Comparison of ENCODE assay signal across 8 cellular contexts in the genomic region with DNA sequence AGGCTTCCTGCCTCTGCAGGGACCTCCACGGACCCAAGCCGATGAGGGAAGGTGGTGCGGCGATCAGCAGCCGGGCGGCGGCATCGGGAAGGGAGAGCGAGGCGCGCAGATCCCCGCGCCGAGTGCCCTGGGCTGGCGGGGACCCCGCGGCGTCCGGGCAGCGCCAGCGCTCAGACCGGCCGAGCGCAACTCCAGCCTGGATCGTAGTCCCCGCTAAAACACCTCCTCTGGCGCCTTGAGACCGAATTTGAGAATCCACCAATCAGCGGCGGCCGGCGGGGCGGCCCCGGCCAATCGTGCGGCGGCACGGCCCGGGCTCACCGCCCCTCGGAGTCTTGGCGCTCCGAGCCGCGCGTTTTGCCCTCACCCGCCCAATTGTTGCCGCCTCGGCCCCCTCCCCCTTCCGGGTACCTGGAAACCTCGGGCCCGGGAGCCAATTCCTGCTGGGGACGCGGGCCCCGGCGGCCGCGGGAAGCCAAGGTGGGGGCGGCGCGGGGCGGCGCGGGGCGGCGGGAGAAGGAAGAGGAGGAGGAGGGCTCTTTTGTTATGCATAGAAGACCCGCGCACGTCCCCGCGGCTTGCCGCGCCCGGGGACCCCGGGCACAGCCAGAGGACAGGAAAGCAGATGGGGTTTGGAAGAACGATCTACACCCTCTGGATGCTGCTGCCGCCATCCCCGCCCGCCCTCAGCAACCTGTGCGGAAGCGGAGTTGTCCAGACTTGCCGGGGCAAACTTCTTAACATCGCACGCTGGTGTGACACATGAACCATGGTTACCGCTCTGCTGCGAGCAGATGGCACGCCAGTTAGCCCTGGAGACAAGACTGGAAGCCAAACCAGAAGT. TPM values are rescaled to one million over a fixed set of nuclear protein-coding genes. Genes with fewer than 3 reads are reported as not detected.
A peak's percentile ranks its signal among the peaks of the same experiment; 100 is the strongest.
DNase-seq lines count a peak whose midpoint lies in the region; ATAC-seq and TF ChIP-seq lines count a peak whose summit lies in the region.

A gene with protein sequence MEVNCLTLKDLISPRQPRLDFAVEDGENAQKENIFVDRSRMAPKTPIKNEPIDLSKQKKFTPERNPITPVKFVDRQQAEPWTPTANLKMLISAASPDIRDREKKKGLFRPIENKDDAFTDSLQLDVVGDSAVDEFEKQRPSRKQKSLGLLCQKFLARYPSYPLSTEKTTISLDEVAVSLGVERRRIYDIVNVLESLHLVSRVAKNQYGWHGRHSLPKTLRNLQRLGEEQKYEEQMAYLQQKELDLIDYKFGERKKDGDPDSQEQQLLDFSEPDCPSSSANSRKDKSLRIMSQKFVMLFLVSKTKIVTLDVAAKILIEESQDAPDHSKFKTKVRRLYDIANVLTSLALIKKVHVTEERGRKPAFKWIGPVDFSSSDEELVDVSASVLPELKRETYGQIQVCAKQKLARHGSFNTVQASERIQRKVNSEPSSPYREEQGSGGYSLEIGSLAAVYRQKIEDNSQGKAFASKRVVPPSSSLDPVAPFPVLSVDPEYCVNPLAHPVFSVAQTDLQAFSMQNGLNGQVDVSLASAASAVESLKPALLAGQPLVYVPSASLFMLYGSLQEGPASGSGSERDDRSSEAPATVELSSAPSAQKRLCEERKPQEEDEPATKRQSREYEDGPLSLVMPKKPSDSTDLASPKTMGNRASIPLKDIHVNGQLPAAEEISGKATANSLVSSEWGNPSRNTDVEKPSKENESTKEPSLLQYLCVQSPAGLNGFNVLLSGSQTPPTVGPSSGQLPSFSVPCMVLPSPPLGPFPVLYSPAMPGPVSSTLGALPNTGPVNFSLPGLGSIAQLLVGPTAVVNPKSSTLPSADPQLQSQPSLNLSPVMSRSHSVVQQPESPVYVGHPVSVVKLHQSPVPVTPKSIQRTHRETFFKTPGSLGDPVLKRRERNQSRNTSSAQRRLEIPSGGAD (minus strand): TSS at position 209 of the 844 bp plus-strand sequence. CDS start 934 bp downstream, outside the sequence.

- no peaks in the 10 kb centered on the region for H3K9me3 ChIP-seq in BLaER1

- H4K20me1 ChIP-seq in BLaER1 = no peaks in the 10 kb centered on the region

- CTCF ChIA-PET in activated CD4-positive, alpha-beta T cell treated with anti-CD3 and anti-CD28 coated beads for 36 hours (lab: Charles Lee) = interaction anchor here (0.6 kb wide), 1 partner anchor 9 kb away, joined by 3 read pairs; no protein-coding TSS in a partner anchor

- DNase-seq in NCI-H510A treated with DMSO at 0.1 percent for 48 hours (lab: John Stamatoyannopoulos, UW) = peak; percentile 96
- peak; percentile 92 for DNase-seq in activated CD4-positive, alpha-beta T cell treated with anti-CD3 and anti-CD28 coated beads for 36 hours
- DNase-seq in coronary artery (ENCODE audit: low spot score) = peak; percentile 86
- peak; percentile 98 for DNase-seq in left kidney (ENCODE audit: low read depth, low spot score)
- peak; percentile 82 for DNase-seq in stimulated activated CD4-positive, alpha-beta T cell treated with anti-CD3 and anti-CD28 coated beads, Interleukin-1b, Interleukin-23, amount 100 ng/mL, for 48 hours

- peak within 1 kb of the TSS; percentile 63 for H3K27ac Mint-ChIP-seq in activated CD4-positive, alpha-beta T cell treated with anti-CD3 and anti-CD28 coated beads for 36 hours

- intact Hi-C loops in activated CD4-positive, alpha-beta T cell treated with anti-CD3 and anti-CD28 coated beads for 36 hours (cut with DNase I, micrococcal nuclease) = loop anchor here in 1 of 2 experiments (1.0 to 5.0 kb wide), 2 partner anchors 301 to 983 kb away; a partner anchor contains a TSS

- H3K36me3 ChIP-seq in BLaER1 = peaks cover 9% of the 10 kb centered on the region; the same call in 1 of the 2 replicates

- peaks cover 50% of the 10 kb centered on the region for H3K4me1 ChIP-seq in BLaER1

- no peak for TF ChIP-seq CTCF in coronary artery (IDR thresholded peaks at IDR 0.05)

- H3K4me3 ChIP-seq in BLaER1 (peak within 1 kb of the TSS; percentile 83), coronary artery (peak within 1 kb of the TSS; percentile 86)

- peaks cover 11% of the 10 kb centered on the region for H3K4me1 Mint-ChIP-seq in activated CD4-positive, alpha-beta T cell treated with anti-CD3 and anti-CD28 coated beads for 36 hours

- peak within 1 kb of the TSS; percentile 89 for H3K9ac ChIP-seq in BLaER1

- H3K27me3 ChIP-seq in BLaER1 = no peaks in the 10 kb centered on the region

- H3K27ac ChIP-seq in BLaER1 (peak within 1 kb of the TSS; percentile 83), coronary artery (peak within 1 kb of the TSS in 1 of 2 donors; percentile 46)

- H3K9me3 Mint-ChIP-seq in activated CD4-positive, alpha-beta T cell treated with anti-CD3 and anti-CD28 coated beads for 36 hours (ENCODE audit: low read depth) = no peaks in the 10 kb centered on the region

- ATAC-seq in GM19324 (IDR thresholded peaks at IDR 0.05; ENCODE audit: low FRiP score, unreplicated experiment) = peak; percentile 80
- peak; percentile 59 for ATAC-seq in HG03457 (IDR thresholded peaks at IDR 0.05; ENCODE audit: unreplicated experiment)
- ATAC-seq in activated CD4-positive, alpha-beta T cell treated with anti-CD3 and anti-CD28 coated beads for 36 hours = peak; percentile 96

- peak within 1 kb of the TSS; percentile 90 for H3K4me2 ChIP-seq in BLaER1

- POLR2A ChIA-PET in activated CD4-positive, alpha-beta T cell treated with anti-CD3 and anti-CD28 coated beads for 36 hours (lab: Charles Lee) = no interaction called here

- H3K4me3 Mint-ChIP-seq in activated CD4-positive, alpha-beta T cell treated with anti-CD3 and anti-CD28 coated beads for 36 hours = peak within 1 kb of the TSS; percentile 76

- peaks cover 20% of the 10 kb centered on the region for H3K36me3 Mint-ChIP-seq in activated CD4-positive, alpha-beta T cell treated with anti-CD3 and anti-CD28 coated beads for 36 hours (ENCODE audit: low read depth)

- peaks cover 23% of the 10 kb centered on the region for H3K27me3 Mint-ChIP-seq in activated CD4-positive, alpha-beta T cell treated with anti-CD3 and anti-CD28 coated beads for 36 hours

RNA-seq across cellular contexts. Expression of the gene that starts here (rescaled TPM):
- 1 to 10 TPM; 6.0 to 7.8 TPM for total RNA-seq in activated CD4-positive, alpha-beta T cell treated with anti-CD3 and anti-CD28 coated beads for 36 hours
